16 cellular contexts compared by ENCODE assay signal in the genomic region with DNA sequence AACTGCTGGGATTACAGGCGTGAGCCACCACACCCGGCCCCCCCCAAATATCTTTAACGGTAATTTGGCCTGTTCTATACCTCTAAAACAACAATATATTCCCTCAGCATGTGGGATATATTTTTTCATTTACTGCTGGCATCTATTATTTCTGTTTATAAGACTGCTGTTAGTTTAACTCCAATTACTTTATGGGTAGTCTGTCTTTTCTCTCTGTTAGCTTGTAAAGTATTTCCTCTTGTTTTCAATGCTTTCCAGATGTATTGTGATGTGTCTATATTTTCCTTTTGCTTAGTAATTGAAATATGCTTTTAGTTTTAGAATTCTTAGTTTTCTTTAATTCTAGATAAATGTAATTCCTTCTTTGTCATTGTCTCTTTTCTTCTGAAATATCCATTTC.
DNase-seq lines count a peak whose midpoint lies in the region; ATAC-seq and TF ChIP-seq lines count a peak whose summit lies in the region.
"Had no signal": no experiment of that assay in that cellular context is flagged by ENCODE, and none has a peak within 500 bp of the region (broad histone marks: within the 10 kb centered on the region; RNA-seq: fewer than 3 reads in every experiment).

No MANE protein-coding gene starts in this region.

- no peaks in the 10 kb centered on the region for H3K79me2 ChIP-seq in Karpas-422 (ENCODE audit: low read length)

- no peaks in the 10 kb centered on the region for H3K27me3 ChIP-seq in Karpas-422 (ENCODE audit: low read length)

- no peak overlapping the region for H3K27ac ChIP-seq in Karpas-422 (ENCODE audit: low read length)

- no peak overlapping the region for H3K4me3 ChIP-seq in Karpas-422 (ENCODE audit: low read length)
- no peak overlapping the region for H3K4me3 ChIP-seq in fibroblast of villous mesenchyme (ENCODE audit: low read depth, low read length)

- intact Hi-C loops in left cardiac atrium (cut with DNase I) = loop anchor here (10.0 kb wide), 2 partner anchors 872 to 1162 kb away; a partner anchor contains a TSS

- no peaks in the 10 kb centered on the region for H3K36me3 ChIP-seq in Karpas-422 (ENCODE audit: insufficient read depth, low read length)

- H3K4me2 ChIP-seq in Karpas-422 (ENCODE audit: low read depth, low read length, poor library complexity, severe bottlenecking) = no peak overlapping the region

- H3K9me3 ChIP-seq in Karpas-422 (ENCODE audit: low read length) = no peaks in the 10 kb centered on the region

- no peaks in the 10 kb centered on the region for H4K20me1 ChIP-seq in Karpas-422 (ENCODE audit: insufficient read depth, low read depth, low read length)

- no peak for ATAC-seq in GM21619 (IDR thresholded peaks at IDR 0.05; ENCODE audit: unreplicated experiment)
- ATAC-seq in left cardiac atrium = no peak
- ATAC-seq: HCT116 had no signal

- H2AFZ ChIP-seq in Karpas-422 (ENCODE audit: low read length) = no peak overlapping the region

- H3K9me2 ChIP-seq in Karpas-422 (replicated peaks; ENCODE audit: insufficient read depth, low read length) = no peaks in the 10 kb centered on the region

- no peak for TF ChIP-seq CTCF in fibroblast of villous mesenchyme (IDR thresholded peaks at IDR 0.05; ENCODE audit: insufficient read depth, low read depth, low read length)

- H3K4me1 ChIP-seq in Karpas-422 (ENCODE audit: low read length) = no peaks in the 10 kb centered on the region

- H3K9ac ChIP-seq in Karpas-422 (ENCODE audit: low read length) = no peak overlapping the region

- peak; percentile 17 for DNase-seq in Karpas-422
- DNase-seq in dedifferentiated amniotic fluid mesenchymal stem cell (ENCODE audit: extremely low spot score) = peak; percentile 26
- DNase-seq in fibroblast of villous mesenchyme (ENCODE audit: low read depth) = peak; percentile 40
- no peak for DNase-seq in T1000 (lab: John Stamatoyannopoulos, UW)
- no peak for DNase-seq in left cardiac atrium
- DNase-seq: C1 segment of cervical spinal cord; CD4-positive, CD25-positive, alpha-beta regulatory T cell; CD8-positive, alpha-beta memory T cell; COR-L47; DMS 273 treated with DMSO at 0.1 percent for 48 hours; GOT3; H7; HFFc6; IMR-90 had no signal

Comparison
In these comparisons a context has a peak if more than half of its experiments do, and no peak if none do; other contexts are left out.
1. DNase-seq: peak in Karpas-422 (single experiment), dedifferentiated amniotic fluid mesenchymal stem cell (single experiment) and fibroblast of villous mesenchyme (single experiment); none in T1000 (single experiment) and left cardiac atrium (single experiment).